In the genomic region with DNA sequence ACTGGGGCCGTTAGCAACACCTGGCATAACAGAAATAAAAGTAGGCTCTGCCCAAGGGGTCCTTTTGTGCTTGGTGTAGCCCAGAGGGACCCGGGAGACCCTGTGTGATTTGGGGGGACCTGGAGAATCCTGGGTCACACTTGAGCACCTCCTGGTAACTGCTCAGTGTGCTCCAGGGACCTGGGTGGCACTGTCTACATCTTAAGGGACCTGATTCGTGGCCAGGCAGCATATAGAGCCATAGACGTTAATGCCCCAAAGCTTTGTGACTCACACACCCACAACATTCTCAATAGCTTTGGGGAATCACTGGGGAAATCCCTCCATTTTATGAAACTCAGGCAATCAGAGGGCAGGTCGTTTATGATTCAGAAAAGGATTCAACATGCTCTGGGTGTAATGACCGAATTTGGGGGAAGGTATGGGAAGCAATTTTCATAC, we compare ENCODE assay signal across 10 cellular contexts. TPM values are rescaled to one million over a fixed set of nuclear protein-coding genes. Genes with fewer than 3 reads are reported as not detected.
DNase-seq lines count a peak whose midpoint lies in the region; ATAC-seq and TF ChIP-seq lines count a peak whose summit lies in the region.
"Had no signal": no experiment of that assay in that cellular context is flagged by ENCODE, and none has a peak within 500 bp of the region (broad histone marks: within the 10 kb centered on the region; RNA-seq: fewer than 3 reads in every experiment).

No MANE protein-coding gene starts in this region.

- peaks cover 6% of the 10 kb centered on the region; the same call in 1 of the 3 replicates for H3K9me3 Mint-ChIP-seq in GM23338

- DNase-seq in GM23338 (ENCODE audit: low spot score) (no peak), SW480 (ENCODE audit: low spot score) (peak; percentile 64), epithelial cell of prostate (ENCODE audit: low read depth, low spot score) (peak; percentile 34), epidermal melanocyte (ENCODE audit: insufficient read length, low spot score) (no peak), ascending aorta (ENCODE audit: low spot score in 2 of 2) (no peak)
- DNase-seq in stimulated activated CD4-positive, alpha-beta T cell treated with anti-CD3 and anti-CD28 coated beads, Interleukin-4, amount 100 ng/mL, for 1 hour, result peak; percentile 37
- no peak for DNase-seq in effector CD8-positive, alpha-beta T cell (lab: John Stamatoyannopoulos, UW)
- DNase-seq: aorta, gastrocnemius medialis had no signal

- H3K27me3 ChIP-seq in GM23338 (ENCODE audit: insufficient read depth) (peaks cover 97% of the 10 kb centered on the region), ascending aorta (peaks cover 36% of the 10 kb centered on the region)

- intact Hi-C loops in ascending aorta (cut with DNase I), result no loop called here

- H3K36me3 Mint-ChIP-seq in GM23338 (ENCODE audit: low read depth), result no peaks in the 10 kb centered on the region

- no peak overlapping the region for H2AFZ ChIP-seq in GM23338

- H3K9me2 ChIP-seq in GM23338 (ENCODE audit: insufficient read depth), result no peaks in the 10 kb centered on the region

- no peak overlapping the region for H3K4me3 ChIP-seq in GM23338
- H3K4me3 ChIP-seq in ascending aorta, result no peak overlapping the region
- H3K4me3 ChIP-seq: gastrocnemius medialis had no signal

- no peaks in the 10 kb centered on the region; the same call in 1 of the 2 replicates for H3F3A ChIP-seq in GM23338 (replicated peaks; ENCODE audit: low read depth)

- H3K27ac ChIP-seq in GM23338 (ENCODE audit: low read depth) (no peak overlapping the region), epithelial cell of prostate (no peak overlapping the region), ascending aorta (no peak overlapping the region)
- H3K27ac ChIP-seq: gastrocnemius medialis, HL-60 had no signal

- H3K4me1 ChIP-seq in GM23338 (ENCODE audit: insufficient read depth), result peaks cover 11% of the 10 kb centered on the region; the same call in 1 of the 2 replicates
- peaks cover 7 to 8% of the 10 kb centered on the region in 2 donors for H3K4me1 ChIP-seq in ascending aorta

- H3K36me3 ChIP-seq in GM23338 (ENCODE audit: insufficient read depth) (no peaks in the 10 kb centered on the region), ascending aorta (no peaks in the 10 kb centered on the region)
- H3K36me3 ChIP-seq: gastrocnemius medialis had no signal

- H3K4me1 Mint-ChIP-seq in GM23338, result peaks cover 9% of the 10 kb centered on the region; the same call in 2 of the 3 replicates

- no peaks in the 10 kb centered on the region for H3K9me3 ChIP-seq in ascending aorta
- H3K9me3 ChIP-seq: gastrocnemius medialis had no signal

- no peak overlapping the region for H3K4me3 Mint-ChIP-seq in GM23338

- no peak overlapping the region for H3K27ac Mint-ChIP-seq in GM23338

- TF ChIP-seq CTCF in GM23338 (conservative IDR thresholded peaks at IDR 0.05; ENCODE audit: low read depth in 2 of 2) (no peak), ascending aorta (IDR thresholded peaks at IDR 0.05) (no peak)

- peaks cover 84% of the 10 kb centered on the region for H3K27me3 Mint-ChIP-seq in GM23338 (ENCODE audit: insufficient read depth, low read depth, poor library complexity)

- H4K20me1 ChIP-seq in GM23338 (replicated peaks; ENCODE audit: insufficient read depth), result peaks cover 15% of the 10 kb centered on the region

- no peak for ATAC-seq in GM23338
- ATAC-seq: gastrocnemius medialis had no signal

- no peaks in the 10 kb centered on the region for H3K79me2 ChIP-seq in GM23338 (replicated peaks; ENCODE audit: insufficient read depth)

- H3K4me2 ChIP-seq in GM23338, result no peak overlapping the region

TF ChIP-seq in GM23338, 12 proteins besides CTCF, POLR2A, EP300 and RAD21:
- TF ChIP-seq EZH2 (IDR thresholded peaks at IDR 0.05; ENCODE audit: low read depth, unreplicated experiment) (peak; percentile 92), EZH2phosphoT487 (IDR thresholded peaks at IDR 0.05; ENCODE audit: unreplicated experiment) (peak; percentile 50), NANOG (IDR thresholded peaks at IDR 0.05; ENCODE audit: borderline replicate concordance) (no peak), ZNF114 (CRISPR knock-in tag; IDR thresholded peaks at IDR 0.05) (no peak)
TF ChIP-seq in GM23338: peak in this region for 2.

RNA-seq across cellular contexts. Expression of a gene that starts 3.6 kb away (rescaled TPM):
- total RNA-seq in GM23338 (2014; rRNA removed; shearing (Covaris generic)), result 0.70 and 1.4 TPM in 2 replicates
- 4.0 and 4.4 TPM in 2 replicates for polyA plus RNA-seq in GM23338 (2016; fragmentation: Nextera tagmentation; extraction: Ambion mirVana)
- total RNA-seq in ascending aorta, result 124 TPM

RNA-seq across cellular contexts. Expression of a gene that starts 18.2 kb away (rescaled TPM):
- not detected in 2 replicates for total RNA-seq in GM23338 (2014; rRNA removed; shearing (Covaris generic))
- polyA plus RNA-seq in GM23338 (2016; fragmentation: Nextera tagmentation; extraction: Ambion mirVana), result not detected in 2 replicates
- not detected for total RNA-seq in ascending aorta
- total RNA-seq: gastrocnemius medialis had no signal

RNA-seq across cellular contexts. Expression of a gene that starts 28.8 kb away (rescaled TPM):
- not detected in 2 replicates for total RNA-seq in GM23338 (2014; rRNA removed; shearing (Covaris generic))
- 0.34 TPM in 1 of 2 replicates, not detected in the other for polyA plus RNA-seq in GM23338 (2016; fragmentation: Nextera tagmentation; extraction: Ambion mirVana)
- not detected for total RNA-seq in ascending aorta
- total RNA-seq: gastrocnemius medialis had no signal
- polyA plus RNA-seq: aorta had no signal

Comparison
In these comparisons a context has a peak if more than half of its experiments do, and no peak if none do; other contexts are left out.
1. DNase-seq: peak in SW480 (single experiment), epithelial cell of prostate (single experiment) and stimulated activated CD4-positive, alpha-beta T cell treated with anti-CD3 and anti-CD28 coated beads, Interleukin-4, amount 100 ng/mL, for 1 hour (single experiment); none in GM23338 (single experiment), effector CD8-positive, alpha-beta T cell (single experiment), epidermal melanocyte (single experiment) and ascending aorta (0 of 2).
2. RNA of a gene that starts 3.6 kb away (total RNA-seq): 124 TPM in ascending aorta (single experiment); 0.70 to 1.4 TPM in GM23338; every median in the first group is over 10 times any median in the second.